In the genomic region with DNA sequence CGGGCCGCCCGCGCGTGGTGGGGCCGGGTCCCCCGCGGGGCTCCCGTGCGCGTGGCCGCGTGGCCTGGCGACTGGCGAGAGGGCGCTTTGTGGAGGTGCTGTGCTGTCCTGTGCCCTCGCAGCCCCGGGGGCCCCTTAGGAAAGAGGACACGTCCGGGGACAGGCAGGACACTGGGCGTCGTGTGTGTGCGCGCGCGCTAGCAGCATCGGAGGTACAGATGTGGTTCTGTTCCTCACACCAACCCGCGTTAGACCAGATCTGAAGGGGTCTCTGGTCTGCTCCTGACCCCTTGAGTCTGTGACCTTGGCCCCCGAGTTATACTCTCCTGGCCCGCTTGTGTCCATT, we compare ENCODE assay signal across 8 cellular contexts. TPM values are rescaled to one million over a fixed set of nuclear protein-coding genes. Genes with fewer than 3 reads are reported as not detected.
DNase-seq lines count a peak whose midpoint lies in the region; ATAC-seq and TF ChIP-seq lines count a peak whose summit lies in the region.

No MANE protein-coding gene starts in this region.

- H3K27ac ChIP-seq in cingulate gyrus (ENCODE audit: low read depth, low read length), result peak overlapping the region; percentile 47
- H3K27ac ChIP-seq in vagina, result no peak overlapping the region

- H3K4me3 ChIP-seq in vagina, result peak overlapping the region; percentile 43 to 53

- no peaks in the 10 kb centered on the region for H3K36me3 ChIP-seq in vagina

- H3K9me3 ChIP-seq in vagina, result no peaks in the 10 kb centered on the region

- intact Hi-C loops in vagina (cut with DNase I), result no loop called here

- H3K27ac Mint-ChIP-seq in mesothelial cell of epicardium, result no peak overlapping the region

- H3K4me3 Mint-ChIP-seq in mesothelial cell of epicardium, result peak overlapping the region; percentile 52

- no peaks in the 10 kb centered on the region for H3K36me3 Mint-ChIP-seq in mesothelial cell of epicardium

- DNase-seq in stimulated activated CD4-positive, alpha-beta T cell treated with anti-CD3 and anti-CD28 coated beads, Interleukin-4, amount 100 ng/mL, for 1 hour, result peak; percentile 6
- no peak for DNase-seq in stimulated activated CD4-positive, alpha-beta T cell treated with anti-CD3 and anti-CD28 coated beads, Interleukin-2, amount 100 ng/mL, for 48 hours
- DNase-seq in mesothelial cell of epicardium (ENCODE audit: low spot score in 2 of 2, unreplicated experiment in 2 of 2) (no peak), vagina (ENCODE audit: extremely low spot score in 2 of 2) (no peak), NCI-H1930 (lab: John Stamatoyannopoulos, UW) (no peak)

- ATAC-seq in esophagus mucosa, result no peak
- ATAC-seq in GM21619 (IDR thresholded peaks at IDR 0.05; ENCODE audit: unreplicated experiment), result no peak

- no peaks in the 10 kb centered on the region for H3K27me3 ChIP-seq in vagina

- TF ChIP-seq CTCF in mesothelial cell of epicardium (IDR thresholded peaks at IDR 0.05; ENCODE audit: unreplicated experiment) (no peak), vagina (IDR thresholded peaks at IDR 0.05) (no peak)

- no peaks in the 10 kb centered on the region for H3K9me3 Mint-ChIP-seq in mesothelial cell of epicardium

- H3K4me1 Mint-ChIP-seq in mesothelial cell of epicardium, result peaks cover 7% of the 10 kb centered on the region

- no peak for TF ChIP-seq POLR2A in vagina (IDR thresholded peaks at IDR 0.05)

- peaks cover 11% of the 10 kb centered on the region for H3K4me1 ChIP-seq in vagina

- H3K27me3 Mint-ChIP-seq in mesothelial cell of epicardium (ENCODE audit: low read depth), result peaks cover 44% of the 10 kb centered on the region

RNA-seq across cellular contexts. Expression of gene ACTN2, which starts 0.5 kb away (rescaled TPM):
- total RNA-seq in mesothelial cell of epicardium, result 1.7 to 2.2 TPM (median 1.9 TPM) in 3 replicates
- total RNA-seq in vagina, result 1.5 TPM
- 0.24 TPM for total RNA-seq in esophagus mucosa
